Comparison of ENCODE assay signal across 31 cellular contexts in genomic region chr22:28557184-28557583, GRCh38.
"Had no signal": no experiment of that assay in that cellular context is flagged by ENCODE, and none has a peak within 500 bp of the region (broad histone marks: within the 10 kb centered on the region; RNA-seq: fewer than 3 reads in every experiment).

No MANE protein-coding gene starts in this region.

- H3K9me3 ChIP-seq: adrenal gland, ascending aorta, body of pancreas, breast epithelium had no signal

- ATAC-seq: activated naive CD4-positive, alpha-beta T cell treated with anti-CD3 and anti-CD28 coated beads, Interleukin-2, amount 50 U/mL, for 72 hours; activated naive CD8-positive, alpha-beta T cell treated with anti-CD3 and anti-CD28 coated beads, Interleukin-2, amount 50 U/mL, for 24 hours; activated T-cell treated with anti-CD3 and anti-CD28 coated beads, Interleukin-2, amount 50 U/mL, for 4 hours; activated T-cell treated with anti-CD3 and anti-CD28 coated beads, Interleukin-2, amount 50 U/mL, for 72 hours; activated T-helper 17 cell treated with anti-CD3 and anti-CD28 coated beads, Interleukin-2, amount 50 U/mL, for 72 hours; body of pancreas had no signal

- H3K4me3 ChIP-seq: adrenal gland, ascending aorta, body of pancreas, breast epithelium, cardiac muscle cell had no signal

- H3K36me3 ChIP-seq: adrenal gland, ascending aorta, brain microvascular endothelial cell, breast epithelium, cardiac muscle cell had no signal

- H3K27me3 ChIP-seq: adrenal gland, ascending aorta, body of pancreas, brain microvascular endothelial cell, breast epithelium, cardiac muscle cell had no signal

- DNase-seq: activated effector memory CD4-positive, alpha-beta T cell treated with anti-CD3 and anti-CD28 coated beads, Interleukin-2, amount 50 U/mL, for 16 hours; activated effector memory CD4-positive, alpha-beta T cell treated with Interleukin-2 at 50 U/mL for 16 hours; activated gamma-delta T cell; activated gamma-delta T cell treated with Interleukin-2 at 50 U/mL for 16 hours; activated naive CD4-positive, alpha-beta T cell; activated naive CD4-positive, alpha-beta T cell treated with anti-CD3 and anti-CD28 coated beads for 36 hours; activated naive CD4-positive, alpha-beta T cell treated with anti-CD3 and anti-CD28 coated beads, Interleukin-2, amount 10 ng/mL, durations not matched to agents 7 days and 5 days; activated naive CD4-positive, alpha-beta T cell treated with anti-CD3 and anti-CD28 coated beads, Interleukin-2, amount 50 U/mL, for 16 hours; activated naive CD4-positive, alpha-beta T cell treated with Interleukin-2 at 50 U/mL for 16 hours; activated naive CD8-positive, alpha-beta T cell treated with anti-CD3 and anti-CD28 coated beads for 36 hours; activated naive CD8-positive, alpha-beta T cell treated with anti-CD3 and anti-CD28 coated beads, Interleukin-2, amount 10 ng/mL, durations not matched to agents 7 days and 5 days; activated naive CD8-positive, alpha-beta T cell treated with anti-CD3 and anti-CD28 coated beads, Interleukin-2, amount 50 U/mL, for 24 hours; activated T-cell treated with anti-CD3 and anti-CD28 coated beads, Interleukin-2, amount 50 U/mL, for 24 hours; activated T-cell treated with anti-CD3 and anti-CD28 coated beads, Interleukin-2, amount 50 U/mL, for 4 hours; activated T-cell treated with anti-CD3 and anti-CD28 coated beads, Interleukin-2, amount 50 U/mL, for 48 hours; activated T-cell treated with anti-CD3 and anti-CD28 coated beads, Interleukin-2, amount 50 U/mL, for 72 hours; adrenal gland; amniotic stem cell; amygdala; anterior cingulate cortex; aorta; body of pancreas; brain microvascular endothelial cell; caudate nucleus; central memory CD4-positive, alpha-beta T cell; cerebellar nuclear complex had no signal

- H3K27ac ChIP-seq: adrenal gland, ascending aorta, body of pancreas, brain microvascular endothelial cell, breast epithelium, cardiac muscle cell had no signal

- H3K4me1 ChIP-seq: ascending aorta, breast epithelium had no signal
